In the genomic region with DNA sequence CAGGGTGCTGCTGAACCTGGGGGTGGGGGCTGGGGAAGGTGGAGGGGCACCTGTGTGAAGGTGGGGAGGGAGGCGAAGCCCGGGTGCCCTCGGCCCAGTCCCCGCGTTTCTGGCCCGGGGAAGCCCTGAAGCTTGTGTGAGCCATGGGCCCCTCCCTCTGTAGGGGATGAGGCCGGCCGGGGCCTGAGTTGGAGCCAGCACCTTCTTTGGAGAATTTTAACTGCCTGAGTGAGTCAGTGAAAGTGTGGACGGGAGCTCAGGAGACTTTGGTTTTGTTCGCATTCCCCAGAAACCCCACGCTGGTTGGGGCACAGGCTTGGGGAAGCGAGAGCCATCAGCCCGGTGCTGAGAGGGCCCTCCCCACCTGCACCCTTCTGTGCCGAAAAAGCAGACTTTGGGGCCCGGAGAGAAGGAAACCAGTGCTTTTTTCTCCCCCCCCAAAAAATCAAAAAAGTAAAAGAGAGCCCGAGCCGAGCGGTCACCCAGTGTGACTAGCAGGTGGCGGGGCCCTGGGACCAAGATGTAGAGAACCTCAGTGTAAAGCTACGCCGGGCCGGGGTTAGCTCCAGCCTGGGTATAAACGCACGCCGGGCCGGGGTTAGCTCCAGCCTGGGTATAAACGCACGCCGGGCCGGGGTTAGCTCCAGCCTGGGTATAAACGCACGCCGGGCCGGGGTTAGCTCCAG, we compare ENCODE assay signal across 32 cellular contexts. TPM values are rescaled to one million over a fixed set of nuclear protein-coding genes. Genes with fewer than 3 reads are reported as not detected.
DNase-seq lines count a peak whose midpoint lies in the region; ATAC-seq and TF ChIP-seq lines count a peak whose summit lies in the region.
"Had no signal": no experiment of that assay in that cellular context is flagged by ENCODE, and none has a peak within 500 bp of the region (broad histone marks: within the 10 kb centered on the region; RNA-seq: fewer than 3 reads in every experiment).

No MANE protein-coding gene starts in this region.

- no peak overlapping the region for H3K4me3 ChIP-seq in H7 (ENCODE audit: insufficient read depth, low read depth, low read length)
- H3K4me3 ChIP-seq in fibroblast of mammary gland (ENCODE audit: control insufficient read depth, low read depth, low read length): no peak overlapping the region
- no peak overlapping the region for H3K4me3 ChIP-seq in upper lobe of right lung
- H3K4me3 ChIP-seq: colonic mucosa, left lung, right lobe of liver, tibial artery had no signal

- H3K27me3 Mint-ChIP-seq in T-helper 2 cell treated with Interferon-gamma antibody and Interleukin-4, amounts not matched to agents 5 μg/mL and 100 μg/mL, for 36 hours (ENCODE audit: low read depth): no peaks in the 10 kb centered on the region
- H3K27me3 Mint-ChIP-seq: IgD-negative memory B cell had no signal

- CTCF ChIA-PET in RWPE1 (lab: Yijun Ruan, JAX): no interaction called here

- TF ChIP-seq CTCF in RWPE1 (conservative IDR thresholded peaks at IDR 0.05; ENCODE audit: low read depth) (no peak), fibroblast of mammary gland (conservative IDR thresholded peaks at IDR 0.05; ENCODE audit: control insufficient read depth, insufficient read depth, low read depth, low read length) (no peak), upper lobe of right lung (IDR thresholded peaks at IDR 0.05) (no peak)

- DNase-seq in H7: peak; percentile 77
- DNase-seq in RWPE1 (ENCODE audit: low spot score): no peak
- DNase-seq in fibroblast of mammary gland (ENCODE audit: low read depth): peak; percentile 42
- peak; percentile 58 for DNase-seq in upper lobe of right lung
- DNase-seq in T-helper 2 cell treated with Interferon-gamma antibody and Interleukin-4, amounts not matched to agents 5 μg/mL and 100 μg/mL, for 36 hours (ENCODE audit: low spot score): no peak
- DNase-seq: activated CD4-positive, alpha-beta T cell treated with anti-CD3 and anti-CD28 coated beads for 4 hours; activated CD8-positive, alpha-beta memory T cell treated with anti-CD3 and anti-CD28 coated beads for 24 hours; activated T-cell treated with anti-CD3 and anti-CD28 coated beads for 4 hours; amygdala; Calu3; colonic mucosa; DMS79 treated with DMSO at 0.1 percent for 48 hours; effector memory CD4-positive, alpha-beta T cell; GF-D8; glutamatergic neuron; mesendoderm; NCI-H2171 treated with DMSO at 0.1 percent for 48 hours; NCI-H510A treated with DMSO at 0.1 percent for 48 hours; OCI-M1; SHP77; stimulated activated CD4-positive, alpha-beta T cell treated with anti-CD3 and anti-CD28 coated beads, Interleukin-4, amount 100 ng/mL, for 1 hour; T-helper 2 cell had no signal

- ATAC-seq in upper lobe of right lung (no peak), HG03521 (IDR thresholded peaks at IDR 0.05; ENCODE audit: unreplicated experiment) (no peak), HG03571 (IDR thresholded peaks at IDR 0.05; ENCODE audit: unreplicated experiment) (no peak)
- ATAC-seq: activated naive CD4-positive, alpha-beta T cell treated with anti-CD3 and anti-CD28 coated beads, Interleukin-2, amount 50 U/mL, for 72 hours; left lung had no signal

- no peak overlapping the region for H3K27ac Mint-ChIP-seq in T-helper 2 cell treated with Interferon-gamma antibody and Interleukin-4, amounts not matched to agents 5 μg/mL and 100 μg/mL, for 36 hours
- H3K27ac Mint-ChIP-seq: activated naive CD4-positive, alpha-beta T cell treated with anti-CD3 and anti-CD28 coated beads, Interleukin-2, amount 50 U/mL, for 72 hours; activated T-helper 2 cell treated with anti-CD3 and anti-CD28 coated beads, Interferon-gamma antibody, Interleukin-2, Interleukin-4, amounts not matched to agents 10 μg/mL and 5 μg/mL and 100 μg/mL, durations not matched to agents 14 hours and 24 hours and 36 hours; IgD-negative memory B cell had no signal

- H3K36me3 ChIP-seq in H7 (replicated peaks; ENCODE audit: control insufficient read depth, insufficient read depth, low read length) (no peaks in the 10 kb centered on the region), upper lobe of right lung (no peaks in the 10 kb centered on the region)
- H3K36me3 ChIP-seq: colonic mucosa, left lung, right lobe of liver, tibial artery had no signal

- H3K36me3 Mint-ChIP-seq in T-helper 2 cell treated with Interferon-gamma antibody and Interleukin-4, amounts not matched to agents 5 μg/mL and 100 μg/mL, for 36 hours (ENCODE audit: low read depth): no peaks in the 10 kb centered on the region
- H3K36me3 Mint-ChIP-seq: CD14-positive monocyte, IgD-negative memory B cell had no signal

- intact Hi-C loops in upper lobe of right lung (cut with DNase I): no loop called here

- no peaks in the 10 kb centered on the region for H3K27me3 ChIP-seq in H7 (ENCODE audit: control insufficient read depth, insufficient read depth, low read length)
- no peaks in the 10 kb centered on the region for H3K27me3 ChIP-seq in upper lobe of right lung
- H3K27me3 ChIP-seq: colonic mucosa, left lung, right lobe of liver had no signal

- H3K4me1 ChIP-seq in upper lobe of right lung: peaks cover 10% of the 10 kb centered on the region
- H3K4me1 ChIP-seq: colonic mucosa, right lobe of liver had no signal

- H3K27ac ChIP-seq in RWPE1: peak overlapping the region; percentile 35
- H3K27ac ChIP-seq in upper lobe of right lung: no peak overlapping the region
- H3K27ac ChIP-seq: colonic mucosa, epithelial cell of prostate, left lung, right lobe of liver, tibial artery had no signal

- H3K4me3 Mint-ChIP-seq in T-helper 2 cell treated with Interferon-gamma antibody and Interleukin-4, amounts not matched to agents 5 μg/mL and 100 μg/mL, for 36 hours: no peak overlapping the region
- H3K4me3 Mint-ChIP-seq: CD14-positive monocyte, IgD-negative memory B cell had no signal

- POLR2A ChIA-PET in RWPE1 (lab: Yijun Ruan, JAX; ENCODE audit: low non-redundant PET): no interaction called here

- no peaks in the 10 kb centered on the region for H3K4me1 Mint-ChIP-seq in T-helper 2 cell treated with Interferon-gamma antibody and Interleukin-4, amounts not matched to agents 5 μg/mL and 100 μg/mL, for 36 hours (ENCODE audit: low read depth)
- H3K4me1 Mint-ChIP-seq: CD14-positive monocyte, IgD-negative memory B cell had no signal

- H3K9me3 Mint-ChIP-seq in T-helper 2 cell treated with Interferon-gamma antibody and Interleukin-4, amounts not matched to agents 5 μg/mL and 100 μg/mL, for 36 hours: peaks cover 12% of the 10 kb centered on the region

- no peaks in the 10 kb centered on the region for H3K9me3 ChIP-seq in upper lobe of right lung
- H3K9me3 ChIP-seq: colonic mucosa, right lobe of liver had no signal

RNA-seq across cellular contexts. Expression of a gene that starts 45.1 kb away (rescaled TPM):
- total RNA-seq in H7 (2014; rRNA removed; shearing (Covaris generic)): 0.70 and 2.7 TPM in 2 replicates
- 43.6 TPM for total RNA-seq in upper lobe of right lung
- total RNA-seq: Calu3 had no signal

RNA-seq across cellular contexts. Expression of a gene that starts 59.7 kb away (rescaled TPM):
- total RNA-seq in H7 (2014; rRNA removed; shearing (Covaris generic)): 9.1 and 15.1 TPM in 2 replicates
- total RNA-seq in upper lobe of right lung: 197 TPM

Comparison
In these comparisons a context has a peak if more than half of its experiments do, and no peak if none do; other contexts are left out.
1. DNase-seq: peak in H7 (single experiment), fibroblast of mammary gland (single experiment) and upper lobe of right lung (single experiment); none in RWPE1 (single experiment) and T-helper 2 cell treated with Interferon-gamma antibody and Interleukin-4, amounts not matched to agents 5 μg/mL and 100 μg/mL, for 36 hours (single experiment).
2. RNA of a gene that starts 45.1 kb away (total RNA-seq): 43.6 TPM in upper lobe of right lung (single experiment); 0.70 to 2.7 TPM in H7; every median in the first group is over 10 times any median in the second.
3. RNA of a gene that starts 59.7 kb away (total RNA-seq): 197 TPM in upper lobe of right lung (single experiment); 9.1 to 15.1 TPM in H7; every median in the first group is over 10 times any median in the second.